In the genomic region with DNA sequence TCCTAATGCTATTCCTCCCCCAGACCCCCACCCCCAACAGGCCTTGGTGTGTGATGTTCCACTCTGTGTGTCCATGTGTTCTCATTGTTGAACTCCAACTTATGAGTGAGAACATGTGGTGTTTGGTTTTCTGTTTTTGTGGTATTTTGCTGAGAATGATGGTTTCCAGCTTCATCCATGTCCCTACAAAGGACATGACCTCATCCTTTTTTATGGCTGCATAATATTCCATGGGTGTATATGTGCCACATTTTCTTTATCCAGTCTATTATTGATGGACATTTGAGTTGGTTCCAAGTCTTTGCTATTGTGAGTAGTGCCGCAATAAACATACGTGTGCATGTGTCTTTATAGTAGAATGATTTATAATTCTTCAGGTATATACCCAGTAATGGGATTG, we compare ENCODE assay signal across 1 cellular context. TPM values are rescaled to one million over a fixed set of nuclear protein-coding genes. Genes with fewer than 3 reads are reported as not detected.
"Had no signal": no experiment of that assay in that cellular context is flagged by ENCODE, and none has a peak within 500 bp of the region (broad histone marks: within the 10 kb centered on the region; RNA-seq: fewer than 3 reads in every experiment).

No MANE protein-coding gene starts in this region.

RNA-seq across cellular contexts. Expression of a gene that starts 49.0 kb away (rescaled TPM):
- total RNA-seq: body of pancreas had no signal
